Comparison of ENCODE assay signal across 9 cellular contexts in genomic region chr13:22926176-22927007, GRCh38.
DNase-seq lines count a peak whose midpoint lies in the region; ATAC-seq and TF ChIP-seq lines count a peak whose summit lies in the region.
"Had no signal": no experiment of that assay in that cellular context is flagged by ENCODE, and none has a peak within 500 bp of the region (broad histone marks: within the 10 kb centered on the region; RNA-seq: fewer than 3 reads in every experiment).

No MANE protein-coding gene starts in this region.

- H3K36me3 ChIP-seq in endodermal cell (ENCODE audit: control insufficient read depth, insufficient read depth, low read length) (no peaks in the 10 kb centered on the region), mucosa of stomach (ENCODE audit: control insufficient read depth, insufficient read depth, low read length) (no peaks in the 10 kb centered on the region)

- H3K4me1 ChIP-seq in endodermal cell (ENCODE audit: control insufficient read depth, insufficient read depth, low read length), result no peaks in the 10 kb centered on the region
- H3K4me1 ChIP-seq in mucosa of stomach (ENCODE audit: control insufficient read depth, insufficient read depth, low read length), result no peaks in the 10 kb centered on the region

- H3K9me3 ChIP-seq in endodermal cell (ENCODE audit: control insufficient read depth, low read length), result no peaks in the 10 kb centered on the region
- no peaks in the 10 kb centered on the region for H3K9me3 ChIP-seq in mucosa of stomach (ENCODE audit: control insufficient read depth, low read length)

- TF ChIP-seq CTCF in endodermal cell (conservative IDR thresholded peaks at IDR 0.05), result no peak

- H3K9me3 Mint-ChIP-seq in stimulated activated naive CD8-positive, alpha-beta T cell treated with anti-CD3 and anti-CD28 coated beads, Interleukin-15, Interleukin-2, amounts not matched to agents 100 ng/mL and 50 ng/mL, for 24 hours, result no peaks in the 10 kb centered on the region
- H3K9me3 Mint-ChIP-seq in endodermal cell, result no peaks in the 10 kb centered on the region

- no peak overlapping the region for H3K9ac ChIP-seq in endodermal cell (ENCODE audit: extremely low read depth, low read length, poor library complexity, severe bottlenecking)
- peak overlapping the region; percentile 39 for H3K9ac ChIP-seq in mucosa of stomach (ENCODE audit: low read length)

- H3K27me3 Mint-ChIP-seq in stimulated activated naive CD8-positive, alpha-beta T cell treated with anti-CD3 and anti-CD28 coated beads, Interleukin-15, Interleukin-2, amounts not matched to agents 100 ng/mL and 50 ng/mL, for 24 hours, result peaks cover 40% of the 10 kb centered on the region
- peaks cover 7% of the 10 kb centered on the region for H3K27me3 Mint-ChIP-seq in endodermal cell (ENCODE audit: insufficient read depth)

- no peak overlapping the region for H3K4me3 ChIP-seq in endodermal cell (ENCODE audit: low read length)
- H3K4me3 ChIP-seq in mucosa of stomach (ENCODE audit: low read length), result no peak overlapping the region
- H3K4me3 ChIP-seq: SK-N-MC had no signal

- H3K27ac Mint-ChIP-seq in stimulated activated naive CD8-positive, alpha-beta T cell treated with anti-CD3 and anti-CD28 coated beads, Interleukin-15, Interleukin-2, amounts not matched to agents 100 ng/mL and 50 ng/mL, for 24 hours, result no peak overlapping the region
- H3K27ac Mint-ChIP-seq in endodermal cell, result no peak overlapping the region

- WGBS in endodermal cell (ENCODE audit: insufficient coverage in 1 of 2, insufficient read length in 1 of 2), 2 experiments, result 84 to 91% methylated on average over 17 to 65 of the region's 70 CpGs

- peaks cover 7% of the 10 kb centered on the region for H3K4me1 Mint-ChIP-seq in stimulated activated naive CD8-positive, alpha-beta T cell treated with anti-CD3 and anti-CD28 coated beads, Interleukin-15, Interleukin-2, amounts not matched to agents 100 ng/mL and 50 ng/mL, for 24 hours (ENCODE audit: low read depth)
- peaks cover 15% of the 10 kb centered on the region for H3K4me1 Mint-ChIP-seq in endodermal cell

- no peaks in the 10 kb centered on the region for H3K36me3 Mint-ChIP-seq in stimulated activated naive CD8-positive, alpha-beta T cell treated with anti-CD3 and anti-CD28 coated beads, Interleukin-15, Interleukin-2, amounts not matched to agents 100 ng/mL and 50 ng/mL, for 24 hours (ENCODE audit: low read depth)
- no peaks in the 10 kb centered on the region for H3K36me3 Mint-ChIP-seq in endodermal cell (ENCODE audit: low read depth)

- H3K4me3 Mint-ChIP-seq in stimulated activated naive CD8-positive, alpha-beta T cell treated with anti-CD3 and anti-CD28 coated beads, Interleukin-15, Interleukin-2, amounts not matched to agents 100 ng/mL and 50 ng/mL, for 24 hours, result peak overlapping the region; percentile 50
- peak overlapping the region; percentile 70 for H3K4me3 Mint-ChIP-seq in endodermal cell

- no peak for ATAC-seq in stimulated activated naive CD8-positive, alpha-beta T cell treated with anti-CD3 and anti-CD28 coated beads, Interleukin-15, Interleukin-2, amounts not matched to agents 100 U/mL and 50 U/mL, for 24 hours
- no peak for ATAC-seq in GM21528 (IDR thresholded peaks at IDR 0.05; ENCODE audit: low FRiP score, unreplicated experiment)

- H3K27me3 ChIP-seq in endodermal cell (ENCODE audit: control insufficient read depth, insufficient read depth, low read length, poor library complexity, severe bottlenecking) (no peaks in the 10 kb centered on the region), mucosa of stomach (ENCODE audit: control insufficient read depth, insufficient read depth, low read length) (no peaks in the 10 kb centered on the region)

- no peak overlapping the region for H3K27ac ChIP-seq in endodermal cell (ENCODE audit: low read depth, low read length)
- H3K27ac ChIP-seq: SK-N-MC had no signal

- DNase-seq in stimulated activated naive CD8-positive, alpha-beta T cell treated with anti-CD3 and anti-CD28 coated beads, Interleukin-15, Interleukin-2, amounts not matched to agents 100 U/mL and 50 U/mL, for 24 hours, result no peak
- DNase-seq in endodermal cell (peak; percentile 92), KG1 (lab: John Stamatoyannopoulos, UW) (no peak), NOMO-1 (lab: John Stamatoyannopoulos, UW; ENCODE audit: unreplicated experiment in 2 of 2) (no peak)
- DNase-seq in NK-92 treated with Interleukin-12 subunit alpha and Interleukin-12 subunit beta, amount 100 ng/mL, for 24 hours (lab: John Stamatoyannopoulos, UW), result no peak
